ENCODE assay signal across 10 cellular contexts in genomic region chr18:48228301-48228715, GRCh38.
DNase-seq lines count a peak whose midpoint lies in the region; ATAC-seq, FAIRE-seq and TF ChIP-seq lines count a peak whose summit lies in the region.
"Had no signal": no experiment of that assay in that cellular context is flagged by ENCODE, and none has a peak within 500 bp of the region (broad histone marks: within the 10 kb centered on the region; RNA-seq: fewer than 3 reads in every experiment).

No MANE protein-coding gene starts in this region.

- peaks cover 6% of the 10 kb centered on the region for H3K27me3 Mint-ChIP-seq in activated CD8-positive, alpha-beta T cell treated with anti-CD3 and anti-CD28 coated beads, Interleukin-2, amount 10 ng/mL, durations not matched to agents 7 days and 5 days (ENCODE audit: low read depth)
- H3K27me3 Mint-ChIP-seq in activated CD8-positive, alpha-beta T cell treated with anti-CD3 and anti-CD28 coated beads for 36 hours, result peaks cover 8% of the 10 kb centered on the region

- H3K9ac ChIP-seq in mammary epithelial cell (ENCODE audit: insufficient read depth, low read length), result no peak overlapping the region

- no peaks in the 10 kb centered on the region for H3K27me3 ChIP-seq in mammary epithelial cell (ENCODE audit: insufficient read depth, low read length)

- H3K9me3 Mint-ChIP-seq in activated CD8-positive, alpha-beta T cell treated with anti-CD3 and anti-CD28 coated beads, Interleukin-2, amount 10 ng/mL, durations not matched to agents 7 days and 5 days (ENCODE audit: insufficient read depth), result no peaks in the 10 kb centered on the region
- H3K9me3 Mint-ChIP-seq in activated CD8-positive, alpha-beta T cell treated with anti-CD3 and anti-CD28 coated beads for 36 hours, result no peaks in the 10 kb centered on the region

- no peaks in the 10 kb centered on the region for H4K20me1 ChIP-seq in mammary epithelial cell (ENCODE audit: insufficient read depth, low read length)

- H3K79me2 ChIP-seq in mammary epithelial cell (ENCODE audit: insufficient read depth, low read length), result no peaks in the 10 kb centered on the region

- no peak overlapping the region for H3K27ac ChIP-seq in mammary epithelial cell (ENCODE audit: insufficient read depth, low read depth, low read length)
- H3K27ac ChIP-seq in urinary bladder (ENCODE audit: low read depth), result peak overlapping the region; percentile 67

- H3K9me3 ChIP-seq in mammary epithelial cell (replicated peaks; ENCODE audit: insufficient read depth, low read length), result no peaks in the 10 kb centered on the region

- H3K36me3 ChIP-seq in mammary epithelial cell (ENCODE audit: insufficient read depth, low read length) (no peaks in the 10 kb centered on the region), urinary bladder (ENCODE audit: insufficient read depth) (no peaks in the 10 kb centered on the region)

- TF ChIP-seq CTCF in activated CD8-positive, alpha-beta T cell treated with anti-CD3 and anti-CD28 coated beads for 36 hours (IDR thresholded peaks at IDR 0.05), result no peak
- TF ChIP-seq CTCF in mammary epithelial cell (conservative IDR thresholded peaks at IDR 0.05 in 1 of 2, IDR thresholded peaks at IDR 0.05 in 1 of 2; ENCODE audit: extremely low read depth in 1 of 2, insufficient read depth in 1 of 2, low read depth in 1 of 2, low read length in 2 of 2), result no peak
- TF ChIP-seq CTCF in lower leg skin (IDR thresholded peaks at IDR 0.05), result no peak
- TF ChIP-seq CTCF in D721Med (IDR thresholded peaks at IDR 0.05; ENCODE audit: insufficient read depth, missing control alignments), result no peak

- FAIRE-seq in D721Med (lab: Jason Lieb, UNC), result no peak

- H3K4me3 ChIP-seq in mammary epithelial cell (replicated peaks in 1 of 3; ENCODE audit: insufficient read depth in 1 of 3, low read depth in 2 of 3, low read length in 3 of 3) (no peak overlapping the region), lower leg skin (ENCODE audit: low read depth, poor library complexity, severe bottlenecking) (no peak overlapping the region), urinary bladder (ENCODE audit: low read depth, low read length) (no peak overlapping the region)

- BruUV-seq in mammary epithelial cell (replicated peaks; lab: Mats Ljungman, UMichigan), result no TSS peak

- H2AFZ ChIP-seq in mammary epithelial cell (ENCODE audit: low read depth, low read length), result peak overlapping the region; percentile 8

- in situ Hi-C loops in mammary epithelial cell (cut with MboI; ENCODE audit: low sequenced_read_pairs in 2 of 2), result loop anchor here in 1 of 2 donors (10.0 kb wide), 1 partner anchor 194 kb away; no protein-coding TSS in a partner anchor

- no peak overlapping the region for H3K4me3 Mint-ChIP-seq in activated CD8-positive, alpha-beta T cell treated with anti-CD3 and anti-CD28 coated beads, Interleukin-2, amount 10 ng/mL, durations not matched to agents 7 days and 5 days
- H3K4me3 Mint-ChIP-seq in activated CD8-positive, alpha-beta T cell treated with anti-CD3 and anti-CD28 coated beads for 36 hours, result no peak overlapping the region

- ATAC-seq in activated CD8-positive, alpha-beta T cell treated with anti-CD3 and anti-CD28 coated beads, Interleukin-2, amount 10 ng/mL, durations not matched to agents 7 days and 5 days, result no peak
- no peak for ATAC-seq in activated CD8-positive, alpha-beta T cell treated with anti-CD3 and anti-CD28 coated beads for 36 hours
- ATAC-seq in HG03139 (IDR thresholded peaks at IDR 0.05; ENCODE audit: unreplicated experiment), result no peak

- no peak for DNase-seq in activated CD8-positive, alpha-beta T cell treated with anti-CD3 and anti-CD28 coated beads, Interleukin-2, amount 10 ng/mL, durations not matched to agents 7 days and 5 days
- no peak for DNase-seq in activated CD8-positive, alpha-beta T cell treated with anti-CD3 and anti-CD28 coated beads for 36 hours
- DNase-seq in mammary epithelial cell, result peak; percentile 40
- peak; percentile 64 to 93 for DNase-seq in lower leg skin (ENCODE audit: low spot score in 2 of 2)
- DNase-seq in stimulated activated CD8-positive, alpha-beta memory T cell treated with anti-CD3 and anti-CD28 coated beads, Interleukin-4, amount 100 ng/mL, for 48 hours, result no peak
- DNase-seq in D721Med (ENCODE audit: insufficient read length, low spot score), result no peak
- DNase-seq: cortex of kidney, NCI-H1930 had no signal

- H3K36me3 Mint-ChIP-seq in activated CD8-positive, alpha-beta T cell treated with anti-CD3 and anti-CD28 coated beads, Interleukin-2, amount 10 ng/mL, durations not matched to agents 7 days and 5 days (ENCODE audit: low read depth), result no peaks in the 10 kb centered on the region
- H3K36me3 Mint-ChIP-seq in activated CD8-positive, alpha-beta T cell treated with anti-CD3 and anti-CD28 coated beads for 36 hours (ENCODE audit: low read depth), result no peaks in the 10 kb centered on the region

- no peak overlapping the region for H3K4me2 ChIP-seq in mammary epithelial cell (ENCODE audit: insufficient read depth, low read depth, low read length)

- H3K4me1 ChIP-seq in mammary epithelial cell (ENCODE audit: insufficient read depth, low read length), result peaks cover 41% of the 10 kb centered on the region
- H3K4me1 ChIP-seq in urinary bladder (ENCODE audit: insufficient read depth), result no peaks in the 10 kb centered on the region

- dilution Hi-C loops in mammary epithelial cell (cut with HindIII; ENCODE audit: low sequenced_read_pairs), result no loop called here

- 0% methylated on average over 2 of the region's 2 CpGs for WGBS in mammary epithelial cell (ENCODE audit: low coverage, missing lambda C conversion rate)
- WGBS in lower leg skin, 2 donors, result 42 to 45% methylated on average over 2 of the region's 2 CpGs
- WGBS in urinary bladder, result 58% methylated on average over 2 of the region's 2 CpGs

- intact Hi-C loops in activated CD8-positive, alpha-beta T cell treated with anti-CD3 and anti-CD28 coated beads for 36 hours (cut with micrococcal nuclease), result no loop called here
- intact Hi-C loops in mammary epithelial cell (cut with micrococcal nuclease), result no loop called here
- intact Hi-C loops in lower leg skin (cut with DNase I; ENCODE audit: low total_unique reads), result no loop called here

- H3K27ac Mint-ChIP-seq in activated CD8-positive, alpha-beta T cell treated with anti-CD3 and anti-CD28 coated beads, Interleukin-2, amount 10 ng/mL, durations not matched to agents 7 days and 5 days, result peak overlapping the region; percentile 37
- H3K27ac Mint-ChIP-seq in activated CD8-positive, alpha-beta T cell treated with anti-CD3 and anti-CD28 coated beads for 36 hours, result no peak overlapping the region

- no peak for TF ChIP-seq POLR2A in lower leg skin (IDR thresholded peaks at IDR 0.05)

- H3K4me1 Mint-ChIP-seq in activated CD8-positive, alpha-beta T cell treated with anti-CD3 and anti-CD28 coated beads, Interleukin-2, amount 10 ng/mL, durations not matched to agents 7 days and 5 days (ENCODE audit: low read depth), result peaks cover 30% of the 10 kb centered on the region
- H3K4me1 Mint-ChIP-seq in activated CD8-positive, alpha-beta T cell treated with anti-CD3 and anti-CD28 coated beads for 36 hours (ENCODE audit: low read depth), result no peaks in the 10 kb centered on the region

- POLR2A ChIA-PET in activated CD8-positive, alpha-beta T cell treated with anti-CD3 and anti-CD28 coated beads, Interleukin-2, amount 10 ng/mL, durations not matched to agents 7 days and 5 days (lab: Charles Lee), result no interaction called here
- POLR2A ChIA-PET in activated CD8-positive, alpha-beta T cell treated with anti-CD3 and anti-CD28 coated beads for 36 hours (lab: Charles Lee), result no interaction called here

- CTCF ChIA-PET in activated CD8-positive, alpha-beta T cell treated with anti-CD3 and anti-CD28 coated beads, Interleukin-2, amount 10 ng/mL, durations not matched to agents 7 days and 5 days (lab: Charles Lee), result no interaction called here
- CTCF ChIA-PET in activated CD8-positive, alpha-beta T cell treated with anti-CD3 and anti-CD28 coated beads for 36 hours (lab: Charles Lee), result no interaction called here
- CTCF ChIA-PET in mammary epithelial cell (lab: Charles Lee; ENCODE audit: low non-redundant PET), result no interaction called here

Comparison
In these comparisons a context has a peak if more than half of its experiments do, and no peak if none do; other contexts are left out.
1. DNase-seq: peak in mammary epithelial cell (single experiment) and lower leg skin (2 of 2); none in activated CD8-positive, alpha-beta T cell treated with anti-CD3 and anti-CD28 coated beads, Interleukin-2, amount 10 ng/mL, durations not matched to agents 7 days and 5 days (single experiment), activated CD8-positive, alpha-beta T cell treated with anti-CD3 and anti-CD28 coated beads for 36 hours (single experiment), stimulated activated CD8-positive, alpha-beta memory T cell treated with anti-CD3 and anti-CD28 coated beads, Interleukin-4, amount 100 ng/mL, for 48 hours (single experiment) and D721Med (single experiment).